Comparison of ENCODE assay signal across 29 cellular contexts in genomic region chr2:148455791-148456190, GRCh38.
"Had no signal": no experiment of that assay in that cellular context is flagged by ENCODE, and none has a peak within 500 bp of the region (broad histone marks: within the 10 kb centered on the region; RNA-seq: fewer than 3 reads in every experiment).

No MANE protein-coding gene starts in this region.

- H3K27me3 Mint-ChIP-seq: activated CD4-positive, alpha-beta T cell treated with anti-CD3 and anti-CD28 coated beads for 36 hours; activated CD4-positive, alpha-beta T cell treated with anti-CD3 and anti-CD28 coated beads, Interleukin-2, amount 10 ng/mL, durations not matched to agents 7 days and 5 days; activated T-cell treated with anti-CD3 and anti-CD28 coated beads, Interleukin-2, amount 50 U/mL, for 24 hours had no signal

- ATAC-seq: activated CD4-positive, alpha-beta T cell treated with anti-CD3 and anti-CD28 coated beads for 36 hours; activated CD4-positive, CD25-positive, alpha-beta regulatory T cell treated with anti-CD3 and anti-CD28 coated beads, Interleukin-2, amount 50 U/mL, for 24 hours; activated CD8-positive, alpha-beta T cell treated with anti-CD3 and anti-CD28 coated beads, Interleukin-2, amount 10 ng/mL, durations not matched to agents 7 days and 5 days; activated naive CD4-positive, alpha-beta T cell treated with anti-CD3 and anti-CD28 coated beads, Interleukin-2, amount 50 U/mL, for 72 hours; body of pancreas; K562; Panc1; WTC11 had no signal

- H3K9me3 Mint-ChIP-seq: activated CD4-positive, alpha-beta T cell treated with anti-CD3 and anti-CD28 coated beads, Interleukin-2, amount 10 ng/mL, durations not matched to agents 7 days and 5 days; activated naive CD4-positive, alpha-beta T cell treated with anti-CD3 and anti-CD28 coated beads, Interleukin-2, amount 50 U/mL, for 72 hours; activated T-cell treated with anti-CD3 and anti-CD28 coated beads, Interleukin-2, amount 50 U/mL, for 24 hours; activated T-helper 2 cell treated with anti-CD3 and anti-CD28 coated beads, Interferon-gamma antibody, Interleukin-2, Interleukin-4, amounts not matched to agents 10 μg/mL and 5 μg/mL and 100 μg/mL, durations not matched to agents 14 hours and 24 hours and 36 hours; T-helper 2 cell treated with Interferon-gamma antibody and Interleukin-4, amounts not matched to agents 5 μg/mL and 100 μg/mL, for 36 hours; WTC11 had no signal

- DNase-seq: activated CD4-positive, alpha-beta T cell treated with anti-CD3 and anti-CD28 coated beads for 36 hours; activated CD4-positive, alpha-beta T cell treated with anti-CD3 and anti-CD28 coated beads, Interleukin-2, amount 10 ng/mL, durations not matched to agents 7 days and 5 days; activated CD4-positive, alpha-beta T cell treated with anti-CD3 and anti-CD28 coated beads, Interleukin-2, amount 50 U/mL, for 48 hours; activated CD8-positive, alpha-beta T cell treated with anti-CD3 and anti-CD28 coated beads, Interleukin-2, amount 10 ng/mL, durations not matched to agents 7 days and 5 days; activated gamma-delta T cell; activated naive CD4-positive, alpha-beta T cell treated with Interleukin-2 at 50 U/mL for 16 hours; activated T-cell treated with anti-CD3 and anti-CD28 coated beads, Interleukin-2, amount 50 U/mL, for 24 hours; amniotic stem cell; aorta; body of pancreas; MG63; NCI-H1048; NCI-H1105 treated with DMSO at 0.1 percent for 48 hours; NCI-H1436; NCI-H1694; NCI-H1930; NCI-H345; NCI-H524 treated with DMSO at 0.1 percent for 48 hours; SHP77; SJCRH30 had no signal

- H3K4me1 Mint-ChIP-seq: activated CD4-positive, alpha-beta T cell treated with anti-CD3 and anti-CD28 coated beads for 36 hours; activated CD4-positive, alpha-beta T cell treated with anti-CD3 and anti-CD28 coated beads, Interleukin-2, amount 10 ng/mL, durations not matched to agents 7 days and 5 days had no signal

- H3K4me3 ChIP-seq: body of pancreas, breast epithelium, K562, MG63, SJCRH30, SK-N-MC had no signal

- H3K4me1 ChIP-seq: body of pancreas, breast epithelium had no signal

- H3K9me3 ChIP-seq: body of pancreas, breast epithelium, MG63, SJCRH30 had no signal

- H3K4me3 Mint-ChIP-seq: activated CD4-positive, alpha-beta T cell treated with anti-CD3 and anti-CD28 coated beads for 36 hours; activated CD4-positive, alpha-beta T cell treated with anti-CD3 and anti-CD28 coated beads, Interleukin-2, amount 10 ng/mL, durations not matched to agents 7 days and 5 days; activated CD8-positive, alpha-beta T cell treated with anti-CD3 and anti-CD28 coated beads, Interleukin-2, amount 10 ng/mL, durations not matched to agents 7 days and 5 days; activated T-cell treated with anti-CD3 and anti-CD28 coated beads, Interleukin-2, amount 50 U/mL, for 24 hours; T-helper 2 cell treated with Interferon-gamma antibody and Interleukin-4, amounts not matched to agents 5 μg/mL and 100 μg/mL, for 36 hours; WTC11 had no signal

- H3K27ac ChIP-seq: body of pancreas, breast epithelium, SK-N-MC had no signal

- H3K36me3 Mint-ChIP-seq: activated naive CD4-positive, alpha-beta T cell treated with anti-CD3 and anti-CD28 coated beads, Interleukin-2, amount 50 U/mL, for 72 hours; WTC11 had no signal

- H3K27me3 ChIP-seq: body of pancreas, breast epithelium, MG63, SJCRH30 had no signal

- H3K36me3 ChIP-seq: breast epithelium, MG63, SJCRH30 had no signal

- H3K27ac Mint-ChIP-seq: activated CD4-positive, alpha-beta T cell treated with anti-CD3 and anti-CD28 coated beads for 36 hours; activated CD4-positive, alpha-beta T cell treated with anti-CD3 and anti-CD28 coated beads, Interleukin-2, amount 10 ng/mL, durations not matched to agents 7 days and 5 days; activated CD8-positive, alpha-beta T cell treated with anti-CD3 and anti-CD28 coated beads, Interleukin-2, amount 10 ng/mL, durations not matched to agents 7 days and 5 days; activated naive CD4-positive, alpha-beta T cell treated with anti-CD3 and anti-CD28 coated beads, Interleukin-2, amount 50 U/mL, for 72 hours; activated T-cell treated with anti-CD3 and anti-CD28 coated beads, Interleukin-2, amount 50 U/mL, for 24 hours; activated T-helper 2 cell treated with anti-CD3 and anti-CD28 coated beads, Interferon-gamma antibody, Interleukin-2, Interleukin-4, amounts not matched to agents 10 μg/mL and 5 μg/mL and 100 μg/mL, durations not matched to agents 14 hours and 24 hours and 36 hours; T-helper 2 cell treated with Interferon-gamma antibody and Interleukin-4, amounts not matched to agents 5 μg/mL and 100 μg/mL, for 36 hours; WTC11 had no signal
